Comparison of ENCODE assay signal across 1 cellular context in the genomic region with DNA sequence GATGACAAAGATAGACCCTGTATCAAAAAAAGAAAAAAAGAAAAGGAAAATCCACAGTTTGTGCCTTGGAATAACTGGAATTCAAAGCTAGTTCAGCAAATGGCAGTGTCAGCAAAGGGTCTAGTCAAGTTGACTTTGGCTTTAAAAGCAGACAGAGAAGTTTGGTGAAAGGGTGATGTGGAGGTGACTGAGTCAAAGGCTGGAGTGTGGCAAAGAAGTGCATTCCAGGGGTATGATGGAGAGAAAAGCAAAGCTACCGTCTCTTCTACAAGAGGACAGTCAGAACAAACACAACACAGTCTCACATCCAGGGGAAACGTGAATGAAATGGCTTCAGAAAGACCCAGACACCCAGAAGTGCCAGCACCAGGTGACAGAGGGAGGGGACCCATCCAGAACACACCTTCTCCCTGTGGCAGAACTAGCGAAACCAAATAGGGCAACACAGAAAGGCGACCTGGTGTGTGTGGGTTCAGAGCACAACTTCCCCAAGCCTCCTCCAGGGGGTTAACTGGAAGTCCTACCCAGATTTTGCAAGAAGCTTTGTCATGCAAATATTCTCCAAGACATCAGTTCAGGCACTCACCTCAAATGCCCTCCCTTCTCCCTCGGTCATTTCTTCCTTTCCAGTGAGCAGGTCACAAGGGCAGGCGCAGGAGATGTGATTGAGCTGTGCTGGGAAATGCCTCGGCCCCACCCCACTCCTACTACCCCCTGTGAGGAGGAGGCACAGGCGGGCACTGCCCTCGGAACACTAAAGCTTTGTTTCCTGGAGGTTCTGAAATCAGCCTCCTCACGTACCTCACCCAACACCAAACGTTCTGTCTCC.
TF ChIP-seq lines count a peak whose summit lies in the region.

No MANE protein-coding gene starts in this region.

TF ChIP-seq in H1, 55 proteins besides CTCF, POLR2A, EP300 and RAD21 (continued from another document):
- TF ChIP-seq, protein P1, sequence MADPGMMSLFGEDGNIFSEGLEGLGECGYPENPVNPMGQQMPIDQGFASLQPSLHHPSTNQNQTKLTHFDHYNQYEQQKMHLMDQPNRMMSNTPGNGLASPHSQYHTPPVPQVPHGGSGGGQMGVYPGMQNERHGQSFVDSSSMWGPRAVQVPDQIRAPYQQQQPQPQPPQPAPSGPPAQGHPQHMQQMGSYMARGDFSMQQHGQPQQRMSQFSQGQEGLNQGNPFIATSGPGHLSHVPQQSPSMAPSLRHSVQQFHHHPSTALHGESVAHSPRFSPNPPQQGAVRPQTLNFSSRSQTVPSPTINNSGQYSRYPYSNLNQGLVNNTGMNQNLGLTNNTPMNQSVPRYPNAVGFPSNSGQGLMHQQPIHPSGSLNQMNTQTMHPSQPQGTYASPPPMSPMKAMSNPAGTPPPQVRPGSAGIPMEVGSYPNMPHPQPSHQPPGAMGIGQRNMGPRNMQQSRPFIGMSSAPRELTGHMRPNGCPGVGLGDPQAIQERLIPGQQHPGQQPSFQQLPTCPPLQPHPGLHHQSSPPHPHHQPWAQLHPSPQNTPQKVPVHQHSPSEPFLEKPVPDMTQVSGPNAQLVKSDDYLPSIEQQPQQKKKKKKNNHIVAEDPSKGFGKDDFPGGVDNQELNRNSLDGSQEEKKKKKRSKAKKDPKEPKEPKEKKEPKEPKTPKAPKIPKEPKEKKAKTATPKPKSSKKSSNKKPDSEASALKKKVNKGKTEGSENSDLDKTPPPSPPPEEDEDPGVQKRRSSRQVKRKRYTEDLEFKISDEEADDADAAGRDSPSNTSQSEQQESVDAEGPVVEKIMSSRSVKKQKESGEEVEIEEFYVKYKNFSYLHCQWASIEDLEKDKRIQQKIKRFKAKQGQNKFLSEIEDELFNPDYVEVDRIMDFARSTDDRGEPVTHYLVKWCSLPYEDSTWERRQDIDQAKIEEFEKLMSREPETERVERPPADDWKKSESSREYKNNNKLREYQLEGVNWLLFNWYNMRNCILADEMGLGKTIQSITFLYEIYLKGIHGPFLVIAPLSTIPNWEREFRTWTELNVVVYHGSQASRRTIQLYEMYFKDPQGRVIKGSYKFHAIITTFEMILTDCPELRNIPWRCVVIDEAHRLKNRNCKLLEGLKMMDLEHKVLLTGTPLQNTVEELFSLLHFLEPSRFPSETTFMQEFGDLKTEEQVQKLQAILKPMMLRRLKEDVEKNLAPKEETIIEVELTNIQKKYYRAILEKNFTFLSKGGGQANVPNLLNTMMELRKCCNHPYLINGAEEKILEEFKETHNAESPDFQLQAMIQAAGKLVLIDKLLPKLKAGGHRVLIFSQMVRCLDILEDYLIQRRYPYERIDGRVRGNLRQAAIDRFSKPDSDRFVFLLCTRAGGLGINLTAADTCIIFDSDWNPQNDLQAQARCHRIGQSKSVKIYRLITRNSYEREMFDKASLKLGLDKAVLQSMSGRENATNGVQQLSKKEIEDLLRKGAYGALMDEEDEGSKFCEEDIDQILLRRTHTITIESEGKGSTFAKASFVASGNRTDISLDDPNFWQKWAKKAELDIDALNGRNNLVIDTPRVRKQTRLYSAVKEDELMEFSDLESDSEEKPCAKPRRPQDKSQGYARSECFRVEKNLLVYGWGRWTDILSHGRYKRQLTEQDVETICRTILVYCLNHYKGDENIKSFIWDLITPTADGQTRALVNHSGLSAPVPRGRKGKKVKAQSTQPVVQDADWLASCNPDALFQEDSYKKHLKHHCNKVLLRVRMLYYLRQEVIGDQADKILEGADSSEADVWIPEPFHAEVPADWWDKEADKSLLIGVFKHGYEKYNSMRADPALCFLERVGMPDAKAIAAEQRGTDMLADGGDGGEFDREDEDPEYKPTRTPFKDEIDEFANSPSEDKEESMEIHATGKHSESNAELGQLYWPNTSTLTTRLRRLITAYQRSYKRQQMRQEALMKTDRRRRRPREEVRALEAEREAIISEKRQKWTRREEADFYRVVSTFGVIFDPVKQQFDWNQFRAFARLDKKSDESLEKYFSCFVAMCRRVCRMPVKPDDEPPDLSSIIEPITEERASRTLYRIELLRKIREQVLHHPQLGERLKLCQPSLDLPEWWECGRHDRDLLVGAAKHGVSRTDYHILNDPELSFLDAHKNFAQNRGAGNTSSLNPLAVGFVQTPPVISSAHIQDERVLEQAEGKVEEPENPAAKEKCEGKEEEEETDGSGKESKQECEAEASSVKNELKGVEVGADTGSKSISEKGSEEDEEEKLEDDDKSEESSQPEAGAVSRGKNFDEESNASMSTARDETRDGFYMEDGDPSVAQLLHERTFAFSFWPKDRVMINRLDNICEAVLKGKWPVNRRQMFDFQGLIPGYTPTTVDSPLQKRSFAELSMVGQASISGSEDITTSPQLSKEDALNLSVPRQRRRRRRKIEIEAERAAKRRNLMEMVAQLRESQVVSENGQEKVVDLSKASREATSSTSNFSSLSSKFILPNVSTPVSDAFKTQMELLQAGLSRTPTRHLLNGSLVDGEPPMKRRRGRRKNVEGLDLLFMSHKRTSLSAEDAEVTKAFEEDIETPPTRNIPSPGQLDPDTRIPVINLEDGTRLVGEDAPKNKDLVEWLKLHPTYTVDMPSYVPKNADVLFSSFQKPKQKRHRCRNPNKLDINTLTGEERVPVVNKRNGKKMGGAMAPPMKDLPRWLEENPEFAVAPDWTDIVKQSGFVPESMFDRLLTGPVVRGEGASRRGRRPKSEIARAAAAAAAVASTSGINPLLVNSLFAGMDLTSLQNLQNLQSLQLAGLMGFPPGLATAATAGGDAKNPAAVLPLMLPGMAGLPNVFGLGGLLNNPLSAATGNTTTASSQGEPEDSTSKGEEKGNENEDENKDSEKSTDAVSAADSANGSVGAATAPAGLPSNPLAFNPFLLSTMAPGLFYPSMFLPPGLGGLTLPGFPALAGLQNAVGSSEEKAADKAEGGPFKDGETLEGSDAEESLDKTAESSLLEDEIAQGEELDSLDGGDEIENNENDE (IDR thresholded peaks at IDR 0.05; ENCODE audit: insufficient replicate concordance, low read length) = no peak
- TF ChIP-seq CEBPB (IDR thresholded peaks at IDR 0.05; ENCODE audit: low read depth, low read length) = peak; percentile 92
- TF ChIP-seq YY1 (IDR thresholded peaks at IDR 0.05; ENCODE audit: low read depth, low read length) = 0 out of 2 replicates have a peak, but pooled peaks have one; percentile 44
- no peak for TF ChIP-seq CHD2 (IDR thresholded peaks at IDR 0.05; ENCODE audit: low read length)
- TF ChIP-seq BCL11A (IDR thresholded peaks at IDR 0.05; ENCODE audit: low read depth in 2 of 2, low read length in 2 of 2) = no peak
- no peak for TF ChIP-seq ATF2 (IDR thresholded peaks at IDR 0.05; ENCODE audit: low read length)
- TF ChIP-seq TEAD4 (IDR thresholded peaks at IDR 0.05; ENCODE audit: low read depth, low read length) = peak; percentile 32; the same call in 1 of the 2 replicates
- no peak for TF ChIP-seq SIN3A (conservative IDR thresholded peaks at IDR 0.05 in 1 of 2, IDR thresholded peaks at IDR 0.05 in 1 of 2; ENCODE audit: low read depth in 1 of 2, low read length in 2 of 2)
- TF ChIP-seq SP4 (IDR thresholded peaks at IDR 0.05; ENCODE audit: low read length) = no peak
- no peak for TF ChIP-seq KDM5A (IDR thresholded peaks at IDR 0.05; ENCODE audit: low read length)
- no peak for TF ChIP-seq EGR1 (IDR thresholded peaks at IDR 0.05; ENCODE audit: borderline replicate concordance, low read depth, low read length)
- peak; percentile 98 for TF ChIP-seq POU5F1 (IDR thresholded peaks at IDR 0.05; ENCODE audit: low read depth, low read length)
- 0 out of 2 replicates have a peak, but pooled peaks have one; percentile 57 for TF ChIP-seq RXRA (IDR thresholded peaks at IDR 0.05; ENCODE audit: insufficient read depth, low read depth, low read length)
